ENCODE assay signal across 8 cellular contexts in the genomic region with DNA sequence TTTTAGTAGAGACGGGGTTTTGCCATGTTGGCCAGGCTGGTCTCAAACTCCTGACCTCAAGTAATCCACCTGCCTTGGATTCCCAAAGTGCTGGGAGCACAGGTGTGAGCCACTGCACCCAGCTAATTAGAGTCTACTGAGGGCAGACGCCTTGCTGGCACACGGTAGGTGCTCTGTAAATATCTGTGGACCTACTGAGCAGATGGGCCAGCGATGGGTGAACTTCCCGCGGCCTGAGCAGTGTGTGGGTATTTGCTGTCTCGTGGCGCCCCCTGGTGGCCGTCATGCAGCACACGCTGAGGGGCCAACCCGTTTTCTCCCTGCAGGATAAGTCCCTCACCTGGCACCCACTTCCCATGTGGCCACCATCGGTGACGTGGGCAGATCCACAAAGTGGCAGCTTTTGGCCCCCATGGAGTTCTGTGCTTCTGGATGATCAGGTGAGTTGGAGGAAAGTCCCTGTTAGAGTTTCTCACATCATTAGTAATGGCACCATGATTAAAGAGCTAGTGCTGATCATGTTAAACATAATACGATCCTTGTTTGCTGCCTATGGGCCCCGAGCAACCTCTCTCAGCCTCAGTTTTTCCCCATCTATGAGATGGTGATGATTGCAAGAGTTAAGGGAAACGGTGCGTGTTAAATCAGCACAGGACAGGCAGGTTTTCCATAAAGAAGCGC. TPM values are rescaled to one million over a fixed set of nuclear protein-coding genes. Genes with fewer than 3 reads are reported as not detected.
A peak's percentile ranks its signal among the peaks of the same experiment; 100 is the strongest.
DNase-seq lines count a peak whose midpoint lies in the region; ATAC-seq and TF ChIP-seq lines count a peak whose summit lies in the region.

No MANE protein-coding gene starts in this region.

- H3K27ac ChIP-seq in HEK293 (ENCODE audit: extremely low read depth, low read depth, low read length) = no peak overlapping the region

- DNase-seq in Caki2 (ENCODE audit: low read depth) (peak; percentile 66), NCI-H2196 treated with DMSO at 0.1 percent for 48 hours (lab: John Stamatoyannopoulos, UW; ENCODE audit: unreplicated experiment) (peak; percentile 11), kidney glomerular epithelial cell (lab: John Stamatoyannopoulos, UW) (peak; percentile 56)
- peak; percentile 62 for DNase-seq in activated CD4-positive, alpha-beta T cell treated with anti-CD3 and anti-CD28 coated beads for 1 hour
- DNase-seq in central memory CD4-positive, alpha-beta T cell = peak; percentile 72
- peak; percentile 66 for DNase-seq in stimulated activated CD4-positive, alpha-beta T cell treated with anti-CD3 and anti-CD28 coated beads, Interleukin-2, amount 100 ng/mL, for 4 hours (ENCODE audit: low read depth)

- no peak overlapping the region for H3K4me3 ChIP-seq in HEK293 (ENCODE audit: low read depth, low read length)

- in situ Hi-C loops in Caki2 (cut with HindIII; ENCODE audit: low pct_unique_long_range_greater_than_20kb, low sequenced_read_pairs) = loop anchor here (10.0 kb wide), 1 partner anchor 226 kb away; no protein-coding TSS in a partner anchor

- no peak for ATAC-seq in HG02588 (IDR thresholded peaks at IDR 0.05; ENCODE audit: unreplicated experiment)

- peak; percentile 94 for TF ChIP-seq CTCF in HEK293 (tag by site-specific recombination; IDR thresholded peaks at IDR 0.05)

- CTCF ChIA-PET in HEK293 (lab: Yijun Ruan, JAX) = interaction anchor here (0.6 to 7.9 kb wide), 47 partner anchors 8 to 465 kb away, joined by 3 to 144 read pairs (median 5); no protein-coding TSS in a partner anchor

- no peaks in the 10 kb centered on the region for H3K9me3 ChIP-seq in HEK293 (ENCODE audit: control insufficient read depth, insufficient read depth, low read depth, low read length)

- POLR2A ChIA-PET in HEK293 (lab: Yijun Ruan, JAX) = no interaction called here

- H3K4me1 ChIP-seq in HEK293 (ENCODE audit: control insufficient read depth, insufficient read depth, low read length) = no peaks in the 10 kb centered on the region

- peaks cover 0 to 19% of the 10 kb centered on the region in 2 experiments; a peak in 1 of 3 replicates for H3K36me3 ChIP-seq in HEK293 (ENCODE audit: control insufficient read depth in 2 of 2, insufficient read depth in 1 of 2, low read length in 2 of 2)

TF ChIP-seq in HEK293, 187 proteins besides CTCF, POLR2A, EP300 and RAD21:
- TF ChIP-seq MEIS1 (CRISPR knock-in tag; IDR thresholded peaks at IDR 0.05; ENCODE audit: borderline replicate concordance) = no peak
- TF ChIP-seq ZNF600 (tag by site-specific recombination; IDR thresholded peaks at IDR 0.05) = no peak
- no peak for TF ChIP-seq ZNF211 (tag by site-specific recombination; IDR thresholded peaks at IDR 0.05; ENCODE audit: low read depth)
- no peak for TF ChIP-seq SCRT2 (tag by site-specific recombination; IDR thresholded peaks at IDR 0.05)
- peak; percentile 83 for TF ChIP-seq ZNF654 (tag by site-specific recombination; IDR thresholded peaks at IDR 0.05; ENCODE audit: low read depth)
- 0 out of 2 replicates have a peak, but pooled peaks have one; percentile 19 for TF ChIP-seq SP7 (tag by site-specific recombination; IDR thresholded peaks at IDR 0.05)
- no peak for TF ChIP-seq ZNF16 (tag by site-specific recombination; IDR thresholded peaks at IDR 0.05; ENCODE audit: low read depth)
- TF ChIP-seq ZXDB (tag by site-specific recombination; IDR thresholded peaks at IDR 0.05) = peak; percentile 13; the same call in 1 of the 2 replicates
- TF ChIP-seq ZNF555 (tag by site-specific recombination; conservative IDR thresholded peaks at IDR 0.05) = no peak
- TF ChIP-seq SP2 (tag by site-specific recombination; IDR thresholded peaks at IDR 0.05) = no peak
- TF ChIP-seq ZNF610 (tag by site-specific recombination; IDR thresholded peaks at IDR 0.05; ENCODE audit: borderline replicate concordance) = no peak
- TF ChIP-seq ZNF48 (tag by site-specific recombination; IDR thresholded peaks at IDR 0.05) = no peak
- 0 out of 2 replicates have a peak, but pooled peaks have one; percentile 41 for TF ChIP-seq ZEB2 (tag by site-specific recombination; IDR thresholded peaks at IDR 0.05)
- no peak for TF ChIP-seq SCRT1 (tag by site-specific recombination; IDR thresholded peaks at IDR 0.05; ENCODE audit: borderline replicate concordance)
- no peak for TF ChIP-seq ZNF202 (tag by site-specific recombination; IDR thresholded peaks at IDR 0.05; ENCODE audit: borderline replicate concordance)
- 0 out of 2 replicates have a peak, but pooled peaks have one; percentile 21 for TF ChIP-seq ZIC2 (tag by site-specific recombination; IDR thresholded peaks at IDR 0.05)
- TF ChIP-seq ZBTB17 (tag by site-specific recombination; IDR thresholded peaks at IDR 0.05) = 0 out of 2 replicates have a peak, but pooled peaks have one; percentile 46
- TF ChIP-seq ZNF138 (tag by site-specific recombination; IDR thresholded peaks at IDR 0.05; ENCODE audit: borderline replicate concordance) = no peak

RNA-seq across cellular contexts. Expression of a gene that starts 40.7 kb away (rescaled TPM):
- 90.1 and 107 TPM in 2 replicates for total RNA-seq in Caki2 (2014; rRNA removed; shearing (Covaris generic); ENCODE audit: low replicate concordance)

RNA-seq across cellular contexts. Expression of a gene that starts 57.0 kb away (rescaled TPM):
- 1.0 and 1.7 TPM in 2 replicates for total RNA-seq in Caki2 (2014; rRNA removed; shearing (Covaris generic); ENCODE audit: low replicate concordance)

Comparison
In these comparisons a context has a peak if more than half of its experiments do, and no peak if none do; other contexts are left out.
1. DNase-seq: peak in every context shown above with its lines; median percentile 72 in central memory CD4-positive, alpha-beta T cell; 66 in Caki2; 66 in stimulated activated CD4-positive, alpha-beta T cell treated with anti-CD3 and anti-CD28 coated beads, Interleukin-2, amount 100 ng/mL, for 4 hours; 62 in activated CD4-positive, alpha-beta T cell treated with anti-CD3 and anti-CD28 coated beads for 1 hour; 56 in kidney glomerular epithelial cell; 11 in NCI-H2196 treated with DMSO at 0.1 percent for 48 hours.